ENCODE assay signal across 1 cellular context in genomic region chr17:50094753-50095616, GRCh38.
TF ChIP-seq lines count a peak whose summit lies in the region.

TSS of gene PDK2 (plus strand) at chr17:50095351. CDS start at chr17:50095436, 85 bp downstream.

TF ChIP-seq in HepG2, 621 proteins besides CTCF, POLR2A, EP300 and RAD21 (continued from another document and continues in another):
- TF ChIP-seq ZHX2 (IDR thresholded peaks at IDR 0.05; ENCODE audit: low read depth) (0 out of 2 replicates have a peak, but pooled peaks have one; percentile 27), ZHX2 (CRISPR knock-in tag; IDR thresholded peaks at IDR 0.05; ENCODE audit: borderline replicate concordance) (no peak), HDAC6 (IDR thresholded peaks at IDR 0.05; ENCODE audit: low read depth, low read length) (no peak), ZNF407 (CRISPR knock-in tag; IDR thresholded peaks at IDR 0.05; ENCODE audit: not compliant biosample characterization) (peak; percentile 56), ZMYM4 (CRISPR knock-in tag; IDR thresholded peaks at IDR 0.05) (peak; percentile 95), ARID3A (IDR thresholded peaks at IDR 0.05; ENCODE audit: low read depth, low read length) (no peak), ELF3 (CRISPR knock-in tag; IDR thresholded peaks at IDR 0.05) (peak; percentile 67; the same call in 1 of the 2 replicates), ZNF740 (CRISPR knock-in tag; IDR thresholded peaks at IDR 0.05) (peak; percentile 26; the same call in 1 of the 2 replicates), LRRFIP1 (CRISPR knock-in tag; conservative IDR thresholded peaks at IDR 0.05) (no peak), BCLAF1 (IDR thresholded peaks at IDR 0.05) (no peak), SP2 (CRISPR knock-in tag; IDR thresholded peaks at IDR 0.05) (peak; percentile 99), ZNF225 (CRISPR knock-in tag; IDR thresholded peaks at IDR 0.05) (peak; percentile 88), RXRA (CRISPR knock-in tag; IDR thresholded peaks at IDR 0.05) (peak; percentile 66; the same call in 1 of the 2 replicates), RBM22 (optimal IDR thresholded peaks at IDR 0.05; ENCODE audit: low read length) (no peak), ZFP91 (CRISPR knock-in tag; IDR thresholded peaks at IDR 0.05; ENCODE audit: borderline replicate concordance) (peak; percentile 93), ATF2 (CRISPR knock-in tag; IDR thresholded peaks at IDR 0.05) (peak; percentile 85), ZNF232 (CRISPR knock-in tag; IDR thresholded peaks at IDR 0.05; ENCODE audit: borderline replicate concordance) (peak; percentile 65; the same call in 1 of the 2 replicates), ZNF160 (CRISPR knock-in tag; IDR thresholded peaks at IDR 0.05) (0 out of 2 replicates have a peak, but pooled peaks have one; percentile 17), ZNF839 (CRISPR knock-in tag; IDR thresholded peaks at IDR 0.05; ENCODE audit: borderline replicate concordance) (peak; percentile 80; the same call in 1 of the 2 replicates)
